Comparison of ENCODE assay signal across 6 cellular contexts in genomic region chr1:13245841-13246553, GRCh38. TPM values are rescaled to one million over a fixed set of nuclear protein-coding genes. Genes with fewer than 3 reads are reported as not detected.
"Had no signal": no experiment of that assay in that cellular context is flagged by ENCODE, and none has a peak within 500 bp of the region (broad histone marks: within the 10 kb centered on the region; RNA-seq: fewer than 3 reads in every experiment).

No MANE protein-coding gene starts in this region.

RNA-seq across cellular contexts. Expression of gene PRAMEF5, which starts 8.0 kb away (rescaled TPM):
- total RNA-seq: M059J, PC-3, Peyer's patch, Right ventricle myocardium superior, SJSA1 had no signal
- polyA plus RNA-seq: SK-N-SH had no signal

RNA-seq across cellular contexts. Expression of gene PRAMEF18, which starts 20.0 kb away (rescaled TPM):
- total RNA-seq: M059J, PC-3, Peyer's patch, Right ventricle myocardium superior, SJSA1 had no signal
- polyA plus RNA-seq: SK-N-SH had no signal

RNA-seq across cellular contexts. Expression of gene PRAMEF8, which starts 38.9 kb away (rescaled TPM):
- total RNA-seq: M059J, PC-3, Peyer's patch, Right ventricle myocardium superior, SJSA1 had no signal
- polyA plus RNA-seq: SK-N-SH had no signal

RNA-seq across cellular contexts. Expression of gene PRAMEF13, which starts 44.8 kb away (rescaled TPM):
- total RNA-seq: M059J, PC-3, Peyer's patch, Right ventricle myocardium superior, SJSA1 had no signal
- polyA plus RNA-seq: SK-N-SH had no signal

RNA-seq across cellular contexts. Expression of gene PRAMEF33, which starts 57.3 kb away (rescaled TPM):
- total RNA-seq: M059J, PC-3, Peyer's patch, Right ventricle myocardium superior, SJSA1 had no signal
- polyA plus RNA-seq: SK-N-SH had no signal
